16 cellular contexts compared by ENCODE assay signal in the genomic region with DNA sequence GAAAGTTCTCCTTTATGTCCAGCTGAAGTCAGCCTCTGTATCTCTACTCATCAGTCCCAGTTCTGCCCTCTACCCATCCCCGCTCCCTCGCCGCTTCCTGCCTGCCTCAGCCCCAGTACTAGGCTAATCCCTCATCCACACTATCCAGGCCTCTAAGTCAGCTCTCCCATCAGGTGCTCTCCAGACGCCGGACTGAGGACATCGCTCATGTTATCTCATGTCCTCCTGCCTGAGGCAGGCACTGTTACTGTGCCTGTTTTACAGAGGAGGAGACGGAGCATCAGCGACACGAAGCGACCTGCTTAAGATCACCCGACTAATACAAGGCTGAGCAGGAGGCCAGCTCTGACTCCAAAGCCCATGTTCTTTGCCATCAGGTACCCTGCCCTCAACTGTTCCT. TPM values are rescaled to one million over a fixed set of nuclear protein-coding genes. Genes with fewer than 3 reads are reported as not detected.
A peak's percentile ranks its signal among the peaks of the same experiment; 100 is the strongest.
DNase-seq lines count a peak whose midpoint lies in the region; ATAC-seq, FAIRE-seq and TF ChIP-seq lines count a peak whose summit lies in the region.
"Had no signal": no experiment of that assay in that cellular context is flagged by ENCODE, and none has a peak within 500 bp of the region (broad histone marks: within the 10 kb centered on the region; RNA-seq: fewer than 3 reads in every experiment).

No MANE protein-coding gene starts in this region.

- H3K9me3 Mint-ChIP-seq in activated naive CD4-positive, alpha-beta T cell treated with anti-CD3 and anti-CD28 coated beads, Interleukin-2, amount 50 U/mL, for 24 hours, result peaks cover 4% of the 10 kb centered on the region
- peaks cover 4% of the 10 kb centered on the region for H3K9me3 Mint-ChIP-seq in activated T-helper 17 cell treated with anti-CD3 and anti-CD28 coated beads, Interleukin-2, amount 50 U/mL, for 72 hours
- peaks cover 5% of the 10 kb centered on the region in 2 donors for H3K9me3 Mint-ChIP-seq in stimulated activated naive B cell treated with anti-CD40 and anti-IgM and Interleukin-4, amounts not matched to agents 10 μg/mL and 1 μg/mL and 100 μg/mL, for 72 hours
- H3K9me3 Mint-ChIP-seq in osteocyte (ENCODE audit: unreplicated experiment), result no peaks in the 10 kb centered on the region

- TF ChIP-seq CTCF in kidney (IDR thresholded peaks at IDR 0.05; ENCODE audit: borderline replicate concordance, extremely low read depth, insufficient read depth), result no peak
- no peak for TF ChIP-seq CTCF in osteocyte (IDR thresholded peaks at IDR 0.05)

- no peak overlapping the region for H3K9ac ChIP-seq in kidney (ENCODE audit: low read length in 2 of 2)

- H3K36me3 ChIP-seq in kidney (ENCODE audit: control insufficient read depth in 1 of 2, insufficient read depth in 2 of 2, low read length in 2 of 2), result no peaks in the 10 kb centered on the region

- H3K36me3 Mint-ChIP-seq in activated naive CD4-positive, alpha-beta T cell treated with anti-CD3 and anti-CD28 coated beads, Interleukin-2, amount 50 U/mL, for 24 hours, result peaks cover 6% of the 10 kb centered on the region
- no peaks in the 10 kb centered on the region for H3K36me3 Mint-ChIP-seq in activated T-helper 17 cell treated with anti-CD3 and anti-CD28 coated beads, Interleukin-2, amount 50 U/mL, for 72 hours (ENCODE audit: low read depth)
- peaks cover 4 to 5% of the 10 kb centered on the region in 2 donors for H3K36me3 Mint-ChIP-seq in stimulated activated naive B cell treated with anti-CD40 and anti-IgM and Interleukin-4, amounts not matched to agents 10 μg/mL and 1 μg/mL and 100 μg/mL, for 72 hours
- H3K36me3 Mint-ChIP-seq in osteocyte (ENCODE audit: unreplicated experiment), result no peaks in the 10 kb centered on the region
- H3K36me3 Mint-ChIP-seq: CD14-positive monocyte, IgD-negative memory B cell had no signal

- intact Hi-C loops in kidney (cut with DNase I), result no loop called here

- peak overlapping the region; percentile 93 for H3K27ac Mint-ChIP-seq in activated naive CD4-positive, alpha-beta T cell treated with anti-CD3 and anti-CD28 coated beads, Interleukin-2, amount 50 U/mL, for 24 hours
- peak overlapping the region; percentile 70 for H3K27ac Mint-ChIP-seq in activated T-helper 17 cell treated with anti-CD3 and anti-CD28 coated beads, Interleukin-2, amount 50 U/mL, for 72 hours
- H3K27ac Mint-ChIP-seq in stimulated activated naive B cell treated with anti-CD40 and anti-IgM and Interleukin-4, amounts not matched to agents 10 μg/mL and 1 μg/mL and 100 μg/mL, for 72 hours, result peak overlapping the region; percentile 97
- no peak overlapping the region for H3K27ac Mint-ChIP-seq in osteocyte (ENCODE audit: unreplicated experiment)

- no peak overlapping the region for H3K4me3 Mint-ChIP-seq in activated naive CD4-positive, alpha-beta T cell treated with anti-CD3 and anti-CD28 coated beads, Interleukin-2, amount 50 U/mL, for 24 hours
- peak overlapping the region; percentile 63 for H3K4me3 Mint-ChIP-seq in activated T-helper 17 cell treated with anti-CD3 and anti-CD28 coated beads, Interleukin-2, amount 50 U/mL, for 72 hours
- H3K4me3 Mint-ChIP-seq in stimulated activated naive B cell treated with anti-CD40 and anti-IgM and Interleukin-4, amounts not matched to agents 10 μg/mL and 1 μg/mL and 100 μg/mL, for 72 hours, result no peak overlapping the region
- H3K4me3 Mint-ChIP-seq in osteocyte (ENCODE audit: unreplicated experiment), result no peak overlapping the region
- H3K4me3 Mint-ChIP-seq: CD14-positive monocyte had no signal

- no peak overlapping the region for H3K4me3 ChIP-seq in kidney (ENCODE audit: low read length in 2 of 2)
- H3K4me3 ChIP-seq: A549 had no signal

- no peak for ATAC-seq in activated T-helper 17 cell treated with anti-CD3 and anti-CD28 coated beads, Interleukin-2, amount 50 U/mL, for 72 hours (replicated peaks)
- no peak for ATAC-seq in stimulated activated naive B cell treated with anti-CD40 and anti-IgM and Interleukin-4, amounts not matched to agents 10 μg/mL and 1 μg/mL and 100 μg/mL, for 72 hours (replicated peaks)

- DNase-seq in activated naive CD4-positive, alpha-beta T cell treated with anti-CD3 and anti-CD28 coated beads, Interleukin-2, amount 50 U/mL, for 16 hours, result no peak
- peak; percentile 33 for DNase-seq in kidney
- DNase-seq in stimulated activated naive B cell treated with anti-CD40 and anti-IgM and Interleukin-4, amounts not matched to agents 10 μg/mL and 1 μg/mL and 100 μg/mL, for 72 hours, result no peak
- DNase-seq in ecto neural progenitor cell (ENCODE audit: low spot score), result no peak
- no peak for DNase-seq in osteocyte (ENCODE audit: extremely low spot score, unreplicated experiment)
- DNase-seq: NCI-H1417, NCI-H2029, NCI-H2171 treated with DMSO at 0.1 percent for 48 hours, NCI-H510A had no signal

- no peaks in the 10 kb centered on the region for H3K9me3 ChIP-seq in kidney (ENCODE audit: control insufficient read depth in 1 of 2, low read length in 2 of 2)
- H3K9me3 ChIP-seq: A549 had no signal

- H3K27me3 Mint-ChIP-seq in activated naive CD4-positive, alpha-beta T cell treated with anti-CD3 and anti-CD28 coated beads, Interleukin-2, amount 50 U/mL, for 24 hours, result no peaks in the 10 kb centered on the region
- H3K27me3 Mint-ChIP-seq in activated T-helper 17 cell treated with anti-CD3 and anti-CD28 coated beads, Interleukin-2, amount 50 U/mL, for 72 hours, result no peaks in the 10 kb centered on the region
- H3K27me3 Mint-ChIP-seq in stimulated activated naive B cell treated with anti-CD40 and anti-IgM and Interleukin-4, amounts not matched to agents 10 μg/mL and 1 μg/mL and 100 μg/mL, for 72 hours, result peaks cover 0 to 8% of the 10 kb centered on the region in 2 donors
- H3K27me3 Mint-ChIP-seq in osteocyte (ENCODE audit: unreplicated experiment), result peaks cover 17% of the 10 kb centered on the region

- H3K27ac ChIP-seq in kidney (ENCODE audit: low read depth in 2 of 2, low read length in 2 of 2), result no peak overlapping the region
- H3K27ac ChIP-seq: A549 had no signal

- no peak for FAIRE-seq in kidney (lab: Jason Lieb, UNC)
- FAIRE-seq: A549, RCC 7860 had no signal

- H3K4me1 ChIP-seq in kidney (ENCODE audit: control insufficient read depth in 1 of 2, insufficient read depth in 1 of 2, low read depth in 1 of 2, low read length in 2 of 2), result no peaks in the 10 kb centered on the region
- H3K4me1 ChIP-seq: A549 had no signal

- peaks cover 97% of the 10 kb centered on the region for H3K4me1 Mint-ChIP-seq in activated naive CD4-positive, alpha-beta T cell treated with anti-CD3 and anti-CD28 coated beads, Interleukin-2, amount 50 U/mL, for 24 hours
- H3K4me1 Mint-ChIP-seq in activated T-helper 17 cell treated with anti-CD3 and anti-CD28 coated beads, Interleukin-2, amount 50 U/mL, for 72 hours, result peaks cover 69% of the 10 kb centered on the region
- peaks cover 44 to 50% of the 10 kb centered on the region in 2 donors for H3K4me1 Mint-ChIP-seq in stimulated activated naive B cell treated with anti-CD40 and anti-IgM and Interleukin-4, amounts not matched to agents 10 μg/mL and 1 μg/mL and 100 μg/mL, for 72 hours
- H3K4me1 Mint-ChIP-seq in osteocyte (ENCODE audit: unreplicated experiment), result peaks cover 14% of the 10 kb centered on the region

RNA-seq across cellular contexts. Expression of a gene that starts 57.3 kb away (rescaled TPM):
- 100 to 1,000 TPM; 116 to 145 TPM for total RNA-seq in activated T-helper 17 cell treated with anti-CD3 and anti-CD28 coated beads, Interleukin-2, amount 50 U/mL, for 72 hours
- total RNA-seq in kidney (7.9 TPM), osteocyte (not detected in 2 replicates)
- 0.47 TPM for polyA plus RNA-seq in kidney (ENCODE audit: insufficient read depth, low read depth, low replicate concordance)
- total RNA-seq: LHCN-M2 had no signal

Comparison
In these comparisons a context has a peak if more than half of its experiments do, and no peak if none do; other contexts are left out.
1. RNA of a gene that starts 57.3 kb away (total RNA-seq): 116 to 145 TPM in activated T-helper 17 cell treated with anti-CD3 and anti-CD28 coated beads, Interleukin-2, amount 50 U/mL, for 72 hours; 7.9 TPM in kidney (single experiment) and not detected in osteocyte; every median in the first group is over 10 times any median in the second.